21 cellular contexts compared by ENCODE assay signal in genomic region chr12:709631-710030, GRCh38. TPM values are rescaled to one million over a fixed set of nuclear protein-coding genes. Genes with fewer than 3 reads are reported as not detected.
"Had no signal": no experiment of that assay in that cellular context is flagged by ENCODE, and none has a peak within 500 bp of the region (broad histone marks: within the 10 kb centered on the region; RNA-seq: fewer than 3 reads in every experiment).

No MANE protein-coding gene starts in this region.

- H3K4me2 ChIP-seq: hepatocyte had no signal

- H3K27me3 ChIP-seq: colonic mucosa, hepatocyte, pancreas, tibial artery, upper lobe of left lung, uterus had no signal

- H3K4me1 ChIP-seq: colonic mucosa, pancreas, tibial artery, upper lobe of left lung, uterus had no signal

- H3K36me3 ChIP-seq: colonic mucosa, pancreas, tibial artery, upper lobe of left lung, uterus had no signal

- FAIRE-seq: pancreas, small intestine had no signal

- H3K9me3 ChIP-seq: colonic mucosa, mucosa of descending colon, pancreas, tibial artery, upper lobe of left lung, uterus had no signal

- H3K27ac ChIP-seq: colonic mucosa, hepatocyte, pancreas, tibial artery, upper lobe of left lung, uterus had no signal

- H2AFZ ChIP-seq: hepatocyte had no signal

- H3K4me3 ChIP-seq: colonic mucosa, hepatocyte, mucosa of descending colon, pancreas, tibial artery, upper lobe of left lung, uterus had no signal

- DNase-seq: colonic mucosa; dermis blood vessel endothelial cell; effector CD4-positive, alpha-beta T cell; endodermal cell; foreskin melanocyte; head of caudate nucleus; left colon; mammary epithelial cell; mucosa of descending colon; naive thymus-derived CD8-positive, alpha-beta T cell; nucleus accumbens; pancreas; right cardiac atrium; small intestine; stimulated activated CD4-positive, alpha-beta T cell treated with anti-CD3 and anti-CD28 coated beads, Interleukin-12 subunit alpha, Interleukin-12 subunit beta, amount 100 ng/mL, for 4 hours; stimulated activated naive CD4-positive, alpha-beta T cell treated with Interleukin-2 at 50 U/mL for 16 hours; tibial artery; upper lobe of left lung; uterus had no signal

- H3K79me2 ChIP-seq: hepatocyte had no signal

RNA-seq across cellular contexts. Expression of gene NINJ2, which starts 46.4 kb away (rescaled TPM):
- total RNA-seq: kidney epithelial cell had no signal
